Comparison of ENCODE assay signal across 8 cellular contexts in the genomic region with DNA sequence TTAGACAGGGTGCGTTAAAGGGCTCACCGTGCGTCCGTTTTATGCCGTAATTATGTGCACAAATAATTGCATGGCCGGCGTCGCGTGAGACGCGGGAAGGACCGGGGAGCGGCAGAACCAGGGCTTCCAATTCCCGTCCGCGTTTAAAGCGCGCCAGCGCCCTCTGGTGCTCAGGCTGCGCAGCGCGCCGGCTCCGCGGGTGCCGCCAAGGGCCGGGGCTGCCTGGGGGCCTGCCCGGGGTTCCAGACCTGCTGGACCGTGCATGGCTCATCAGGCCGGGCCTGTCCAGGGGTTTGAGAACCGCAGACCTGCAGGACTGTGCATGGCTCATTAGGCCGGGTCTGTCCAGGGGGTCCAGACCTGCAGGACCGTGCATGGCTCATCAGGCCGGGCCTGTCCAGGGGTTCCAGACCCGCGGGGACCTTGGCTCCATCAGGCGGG.
DNase-seq lines count a peak whose midpoint lies in the region; TF ChIP-seq lines count a peak whose summit lies in the region.

No MANE protein-coding gene starts in this region.

- H3K27me3 ChIP-seq in GM06990 (replicated peaks; ENCODE audit: control insufficient read depth, insufficient read depth, low read length), result no peaks in the 10 kb centered on the region

- no peaks in the 10 kb centered on the region for H3K36me3 ChIP-seq in GM06990 (ENCODE audit: control insufficient read depth, insufficient read depth, low read length)

- H3K4me3 ChIP-seq in GM06990 (replicated peaks; ENCODE audit: low read depth, low read length) (no peak overlapping the region), HFF-Myc (replicated peaks; ENCODE audit: low read depth, low read length) (no peak overlapping the region)

- TF ChIP-seq CTCF in GM06990 (IDR thresholded peaks at IDR 0.05; ENCODE audit: insufficient read depth, low read length, poor library complexity, severe bottlenecking) (peak; percentile 34), HFF-Myc (IDR thresholded peaks at IDR 0.05; ENCODE audit: low read depth, low read length, missing control alignments) (peak; percentile 93)

- DNase-seq in GM06990 (ENCODE audit: extremely low read depth, insufficient read length) (peak; percentile 29), HFF-Myc (ENCODE audit: extremely low read depth, low read depth) (peak; percentile 7), NCI-H2196 treated with DMSO at 0.1 percent for 48 hours (lab: John Stamatoyannopoulos, UW; ENCODE audit: unreplicated experiment) (peak; percentile 22), dermis microvascular lymphatic vessel endothelial cell (ENCODE audit: low read depth in 2 of 2) (peak; percentile 27 to 30), medulla oblongata (ENCODE audit: extremely low spot score) (peak; percentile 72), cortex of kidney (lab: John Stamatoyannopoulos, UW) (no peak)
- peak; percentile 76 to 83 for DNase-seq in activated CD4-positive, alpha-beta T cell treated with anti-CD3 and anti-CD28 coated beads, Interleukin-2, amount 50 U/mL, for 48 hours
- DNase-seq in stimulated activated CD8-positive, alpha-beta memory T cell treated with anti-CD3 and anti-CD28 coated beads, Interleukin-12 subunit alpha, Interleukin-12 subunit beta, amount 100 ng/mL, for 4 hours (ENCODE audit: low read depth), result peak; percentile 65
